ENCODE assay signal across 30 cellular contexts in the genomic region with DNA sequence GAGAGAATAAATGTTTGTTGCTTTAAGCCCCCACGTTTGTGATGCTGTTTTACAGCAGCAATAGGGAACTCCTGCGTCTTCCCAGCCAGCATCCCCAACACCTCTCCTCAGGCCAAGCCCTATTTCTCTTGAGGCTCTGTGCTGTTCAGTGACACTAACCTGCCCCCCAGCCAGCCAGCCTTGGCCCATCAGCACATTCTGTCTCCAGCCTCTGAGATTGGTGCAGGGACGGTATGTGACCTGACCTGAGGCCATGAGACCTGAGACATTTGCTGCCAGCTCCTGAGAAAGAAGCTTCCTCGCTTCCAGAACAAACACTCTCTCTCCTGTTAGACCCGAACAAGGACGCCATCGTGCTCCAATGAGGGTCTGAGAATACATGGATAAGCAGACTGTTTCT.
"Had no signal": no experiment of that assay in that cellular context is flagged by ENCODE, and none has a peak within 500 bp of the region (broad histone marks: within the 10 kb centered on the region; RNA-seq: fewer than 3 reads in every experiment).

No MANE protein-coding gene starts in this region.

- H3K4me3 ChIP-seq: body of pancreas, breast epithelium had no signal

- H3K9me3 ChIP-seq: body of pancreas, breast epithelium had no signal

- H3K36me3 Mint-ChIP-seq: activated naive CD4-positive, alpha-beta T cell treated with anti-CD3 and anti-CD28 coated beads, Interleukin-2, amount 50 U/mL, for 24 hours; activated naive CD8-positive, alpha-beta T cell treated with anti-CD3 and anti-CD28 coated beads, Interleukin-2, amount 10 ng/mL, durations not matched to agents 7 days and 5 days had no signal

- ATAC-seq: Panc1 had no signal

- H3K27ac Mint-ChIP-seq: activated B cell treated with CpG ODN at 0.5 μM for 24 hours; activated CD4-positive, alpha-beta memory T cell treated with anti-CD3 and anti-CD28 coated beads, Interleukin-2, amount 10 ng/mL, durations not matched to agents 7 days and 5 days; activated naive CD4-positive, alpha-beta T cell treated with anti-CD3 and anti-CD28 coated beads, Interleukin-2, amount 50 U/mL, for 24 hours; activated naive CD8-positive, alpha-beta T cell treated with anti-CD3 and anti-CD28 coated beads, Interleukin-2, amount 10 ng/mL, durations not matched to agents 7 days and 5 days; activated T-cell treated with anti-CD3 and anti-CD28 coated beads, Interleukin-2, amount 50 U/mL, for 24 hours; activated T-helper 2 cell treated with anti-CD3 and anti-CD28 coated beads, Interferon-gamma antibody, Interleukin-2, Interleukin-4, amounts not matched to agents 10 μg/mL and 5 μg/mL and 100 μg/mL, durations not matched to agents 14 hours and 24 hours and 36 hours had no signal

- DNase-seq: activated B cell treated with CpG ODN at 0.5 μM for 24 hours; activated CD4-positive, alpha-beta memory T cell treated with anti-CD3 and anti-CD28 coated beads, Interleukin-2, amount 10 ng/mL, durations not matched to agents 7 days and 5 days; activated CD4-positive, alpha-beta T cell treated with anti-CD3 and anti-CD28 coated beads for 4 hours; activated CD4-positive, alpha-beta T cell treated with anti-CD3 and anti-CD28 coated beads, Interleukin-2, amount 50 U/mL, for 1 hour; activated CD4-positive, CD25-positive, alpha-beta regulatory T cell treated with anti-CD3 and anti-CD28 coated beads, Interleukin-2, amount 50 U/mL, for 72 hours; activated CD8-positive, alpha-beta memory T cell treated with anti-CD3 and anti-CD28 coated beads for 24 hours; activated gamma-delta T cell; activated naive CD4-positive, alpha-beta T cell treated with Interleukin-2 at 50 U/mL for 16 hours; activated naive CD8-positive, alpha-beta T cell treated with anti-CD3 and anti-CD28 coated beads, Interleukin-2, amount 10 ng/mL, durations not matched to agents 7 days and 5 days; activated T-cell treated with anti-CD3 and anti-CD28 coated beads, Interleukin-2, amount 50 U/mL, for 24 hours; central memory CD4-positive, alpha-beta T cell; MM.1S; MV-4-11; NCI-H1092; NCI-H1436 treated with DMSO at 0.1 percent for 48 hours; NCI-H1694 treated with DMSO at 0.1 percent for 48 hours; NCI-H345; NCI-H524 treated with DMSO at 0.1 percent for 48 hours; SIG-M5; SW 1271; T-helper 1 cell; T-helper 2 cell; T-helper 9 cell had no signal

- H3K4me1 ChIP-seq: breast epithelium had no signal

- H3K4me3 Mint-ChIP-seq: activated B cell treated with CpG ODN at 0.5 μM for 24 hours; activated CD4-positive, alpha-beta memory T cell treated with anti-CD3 and anti-CD28 coated beads, Interleukin-2, amount 10 ng/mL, durations not matched to agents 7 days and 5 days; activated naive CD4-positive, alpha-beta T cell treated with anti-CD3 and anti-CD28 coated beads, Interleukin-2, amount 50 U/mL, for 24 hours; activated naive CD8-positive, alpha-beta T cell treated with anti-CD3 and anti-CD28 coated beads, Interleukin-2, amount 10 ng/mL, durations not matched to agents 7 days and 5 days; activated T-cell treated with anti-CD3 and anti-CD28 coated beads, Interleukin-2, amount 50 U/mL, for 24 hours had no signal

- H3K9me3 Mint-ChIP-seq: activated B cell treated with CpG ODN at 0.5 μM for 24 hours; activated CD4-positive, alpha-beta memory T cell treated with anti-CD3 and anti-CD28 coated beads, Interleukin-2, amount 10 ng/mL, durations not matched to agents 7 days and 5 days; activated naive CD4-positive, alpha-beta T cell treated with anti-CD3 and anti-CD28 coated beads, Interleukin-2, amount 50 U/mL, for 24 hours; activated naive CD8-positive, alpha-beta T cell treated with anti-CD3 and anti-CD28 coated beads, Interleukin-2, amount 10 ng/mL, durations not matched to agents 7 days and 5 days; activated T-cell treated with anti-CD3 and anti-CD28 coated beads, Interleukin-2, amount 50 U/mL, for 24 hours; activated T-helper 2 cell treated with anti-CD3 and anti-CD28 coated beads, Interferon-gamma antibody, Interleukin-2, Interleukin-4, amounts not matched to agents 10 μg/mL and 5 μg/mL and 100 μg/mL, durations not matched to agents 14 hours and 24 hours and 36 hours had no signal

- H3K27me3 ChIP-seq: body of pancreas, breast epithelium had no signal

- H3K27ac ChIP-seq: body of pancreas, breast epithelium, KMS-11, VCaP had no signal

- H3K36me3 ChIP-seq: breast epithelium had no signal
